ENCODE assay signal across 28 cellular contexts in the genomic region with DNA sequence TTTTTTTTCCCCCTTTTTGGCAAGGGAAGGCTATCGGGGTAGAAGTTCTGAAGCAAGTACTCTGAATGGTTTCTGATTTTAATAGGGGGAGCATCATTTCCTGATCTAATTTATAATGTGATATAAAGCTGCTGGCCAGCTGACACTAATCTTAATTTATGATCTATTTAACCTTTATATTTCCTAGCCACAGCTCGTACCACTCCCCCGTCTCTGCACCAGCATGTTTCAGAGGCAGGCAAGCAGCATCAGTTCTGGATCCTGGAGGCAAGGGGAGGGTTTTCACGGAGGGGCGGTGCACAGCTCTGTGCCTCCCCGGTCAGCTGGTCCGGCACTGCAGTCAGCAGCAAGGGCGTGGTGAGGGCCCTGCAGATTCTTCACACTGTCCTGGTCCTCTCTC.
"Had no signal": no experiment of that assay in that cellular context is flagged by ENCODE, and none has a peak within 500 bp of the region (broad histone marks: within the 10 kb centered on the region; RNA-seq: fewer than 3 reads in every experiment).

No MANE protein-coding gene starts in this region.

- H3K4me1 ChIP-seq: left lung, lower lobe of right lung, parathyroid adenoma, suprapubic skin, tibial artery, uterus had no signal

- H3K27me3 ChIP-seq: heart left ventricle, left lung, neural progenitor cell, neutrophil, right lobe of liver, suprapubic skin, tibial artery, uterus had no signal

- DNase-seq: heart left ventricle; hypothalamus; immature natural killer cell; islet precursor cell; left lung; lower lobe of right lung; mammary epithelial cell; mesenchymal stem cell; naive B cell; natural killer cell; nephron progenitor cell; occipital lobe; psoas muscle; right lobe of liver; stimulated activated CD4-positive, alpha-beta T cell treated with anti-CD3 and anti-CD28 coated beads, Interleukin-1b, Interleukin-23, amount 100 ng/mL, for 48 hours; stimulated activated CD4-positive, alpha-beta T cell treated with anti-CD3 and anti-CD28 coated beads, Interleukin-2, amount 100 ng/mL, for 48 hours; stimulated activated CD4-positive, alpha-beta T cell treated with anti-CD3 and anti-CD28 coated beads, Interleukin-4, amount 100 ng/mL, for 4 hours; stimulated activated CD8-positive, alpha-beta memory T cell treated with anti-CD3 and anti-CD28 coated beads, Interleukin-4, amount 100 ng/mL, for 48 hours; stimulated activated naive CD8-positive, alpha-beta T cell treated with anti-CD3 and anti-CD28 coated beads, Interleukin-15, Interleukin-2, amounts not matched to agents 100 U/mL and 50 U/mL, for 24 hours; tibial artery; uterus had no signal

- ATAC-seq: heart left ventricle; left lung; lower lobe of right lung; psoas muscle; right lobe of liver; stimulated activated memory B cell treated with anti-CD40 and anti-IgM and Interleukin-4, amounts not matched to agents 10 μg/mL and 1 μg/mL and 100 μg/mL, for 72 hours; stimulated activated naive CD8-positive, alpha-beta T cell treated with anti-CD3 and anti-CD28 coated beads, Interleukin-15, Interleukin-2, amounts not matched to agents 100 U/mL and 50 U/mL, for 24 hours had no signal

- H3K4me3 ChIP-seq: heart left ventricle, left lung, lower lobe of right lung, neural progenitor cell, psoas muscle, right lobe of liver, smooth muscle cell, suprapubic skin, thoracic aorta, tibial artery, uterus had no signal

- H3K36me3 ChIP-seq: heart left ventricle, lower lobe of right lung, neural progenitor cell, neutrophil, right lobe of liver, thoracic aorta, uterus had no signal

- H3K9me3 ChIP-seq: thoracic aorta, uterus had no signal

- H3K27ac ChIP-seq: heart left ventricle, left lung, lower lobe of right lung, neural progenitor cell, neutrophil, parathyroid adenoma, psoas muscle, right lobe of liver, suprapubic skin, thoracic aorta, tibial artery, uterus had no signal
